Comparison of ENCODE assay signal across 9 cellular contexts in the genomic region with DNA sequence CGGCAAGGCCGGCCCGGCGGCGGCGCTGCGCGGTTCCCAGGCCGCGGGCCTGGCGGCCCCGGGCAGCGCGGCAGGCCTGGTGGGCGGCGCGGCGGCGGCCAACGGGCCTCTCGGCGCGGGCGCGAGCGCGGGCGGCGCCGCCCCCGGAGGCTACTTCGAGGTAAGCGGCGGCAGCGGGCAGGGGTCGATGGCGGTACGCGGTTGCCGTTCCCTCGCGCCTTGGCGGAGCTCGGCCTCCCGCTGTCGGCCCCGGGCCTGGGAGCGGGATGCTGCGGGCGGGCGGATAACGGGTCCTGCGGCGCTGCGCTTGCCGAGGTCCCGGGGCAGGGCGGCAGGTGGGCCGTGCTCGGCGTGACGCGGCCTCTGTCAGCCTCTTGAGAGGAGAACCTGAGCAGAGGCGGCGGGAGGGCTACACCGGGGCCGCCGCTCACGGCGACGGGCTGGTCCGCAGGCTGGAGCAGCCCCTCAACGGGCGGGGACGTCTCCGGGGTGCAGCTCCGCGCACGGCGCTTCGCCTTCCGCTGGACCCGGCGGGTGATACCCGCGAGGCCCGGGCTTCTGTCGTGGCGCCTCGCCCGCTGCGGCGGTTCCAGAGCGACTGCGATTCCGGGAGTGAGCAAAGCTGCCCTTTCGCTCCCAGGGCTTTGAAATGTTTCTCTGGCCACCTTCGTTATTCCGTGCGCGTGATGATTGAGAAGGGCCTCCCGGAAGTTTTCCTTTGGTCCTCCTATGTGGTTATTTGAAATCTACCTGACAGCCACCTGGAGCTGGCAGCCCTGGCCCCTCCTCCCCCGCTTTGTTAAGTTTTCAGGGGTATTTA. TPM values are rescaled to one million over a fixed set of nuclear protein-coding genes. Genes with fewer than 3 reads are reported as not detected.
A peak's percentile ranks its signal among the peaks of the same experiment; 100 is the strongest.
DNase-seq lines count a peak whose midpoint lies in the region; FAIRE-seq and TF ChIP-seq lines count a peak whose summit lies in the region.
"Had no signal": no experiment of that assay in that cellular context is flagged by ENCODE, and none has a peak within 500 bp of the region (broad histone marks: within the 10 kb centered on the region; RNA-seq: fewer than 3 reads in every experiment).

No MANE protein-coding gene starts in this region.

- DNase-seq in EL, result peak; percentile 32
- DNase-seq in H54 (ENCODE audit: insufficient read length, low spot score), result peak; percentile 6
- DNase-seq in NCI-H1092 treated with DMSO at 0.1 percent for 48 hours (lab: John Stamatoyannopoulos, UW), result peak; percentile 51
- peak; percentile 66 for DNase-seq in activated CD4-positive, alpha-beta memory T cell treated with anti-CD3 and anti-CD28 coated beads for 36 hours
- peak; percentile 35 to 46 (median 43) for DNase-seq in effector memory CD4-positive, alpha-beta T cell
- DNase-seq in stimulated activated CD8-positive, alpha-beta memory T cell treated with anti-CD3 and anti-CD28 coated beads, Interleukin-15, amount 100 ng/mL, for 48 hours (ENCODE audit: low read depth in 2 of 2), result peak; percentile 37 to 39
- no peak for DNase-seq in 8988T

- H3K36me3 ChIP-seq in effector memory CD4-positive, alpha-beta T cell (ENCODE audit: control insufficient read depth, insufficient read depth, low read length), result no peaks in the 10 kb centered on the region
- peaks cover 8% of the 10 kb centered on the region for H3K36me3 ChIP-seq in mesodermal cell (ENCODE audit: control insufficient read depth, insufficient read depth, low read length)

- peaks cover 18% of the 10 kb centered on the region for H3K4me1 ChIP-seq in effector memory CD4-positive, alpha-beta T cell (ENCODE audit: control insufficient read depth, insufficient read depth, low read length, poor library complexity, severe bottlenecking)
- H3K4me1 ChIP-seq in mesodermal cell (ENCODE audit: control insufficient read depth, insufficient read depth, low read length, poor library complexity, severe bottlenecking), result peaks cover 7% of the 10 kb centered on the region

- peak overlapping the region; percentile 84 for H3K27ac ChIP-seq in effector memory CD4-positive, alpha-beta T cell (ENCODE audit: insufficient read depth, low read length, poor library complexity, severe bottlenecking)
- peak overlapping the region; percentile 74 for H3K27ac ChIP-seq in mesodermal cell (ENCODE audit: low read depth, low read length, severe bottlenecking)

- POLR2A ChIA-PET in activated CD4-positive, alpha-beta memory T cell treated with anti-CD3 and anti-CD28 coated beads for 36 hours (lab: Charles Lee), result interaction anchor here (0.8 to 1.5 kb wide), 4 partner anchors 12 to 209 kb away, joined by 3 to 5 read pairs (median 3); no protein-coding TSS in a partner anchor

- 0 out of 2 replicates have a peak, but pooled peaks have one; percentile 12 for TF ChIP-seq POLR2A in H54 (IDR thresholded peaks at IDR 0.05; ENCODE audit: low read depth, low read length)

- H3K27me3 ChIP-seq in effector memory CD4-positive, alpha-beta T cell (replicated peaks; ENCODE audit: control insufficient read depth, insufficient read depth, low read length, poor library complexity, severe bottlenecking), result no peaks in the 10 kb centered on the region

- peak overlapping the region; percentile 85 for H3K4me3 Mint-ChIP-seq in activated CD4-positive, alpha-beta memory T cell treated with anti-CD3 and anti-CD28 coated beads for 36 hours

- peak overlapping the region; percentile 81 for H3K27ac Mint-ChIP-seq in activated CD4-positive, alpha-beta memory T cell treated with anti-CD3 and anti-CD28 coated beads for 36 hours

- CTCF ChIA-PET in activated CD4-positive, alpha-beta memory T cell treated with anti-CD3 and anti-CD28 coated beads for 36 hours (lab: Charles Lee), result interaction anchor here (0.9 to 1.7 kb wide), 4 partner anchors 10 to 96 kb away, joined by 3 to 5 read pairs (median 4); partner anchors contain the start of gene RNF4

- H3K36me3 Mint-ChIP-seq in activated CD4-positive, alpha-beta memory T cell treated with anti-CD3 and anti-CD28 coated beads for 36 hours, result no peaks in the 10 kb centered on the region

- no peaks in the 10 kb centered on the region for H3K27me3 Mint-ChIP-seq in activated CD4-positive, alpha-beta memory T cell treated with anti-CD3 and anti-CD28 coated beads for 36 hours

- no peaks in the 10 kb centered on the region for H3K9me3 ChIP-seq in effector memory CD4-positive, alpha-beta T cell (ENCODE audit: control insufficient read depth, low read length)
- H3K9me3 ChIP-seq in mesodermal cell (ENCODE audit: control insufficient read depth, low read length), result no peaks in the 10 kb centered on the region

- H3K4me3 ChIP-seq in effector memory CD4-positive, alpha-beta T cell (ENCODE audit: insufficient read depth, low read depth, low read length, poor library complexity, severe bottlenecking), result peak overlapping the region; percentile 79
- peak overlapping the region; percentile 85 for H3K4me3 ChIP-seq in mesodermal cell (ENCODE audit: extremely low read depth, insufficient read depth, low read length, poor library complexity, severe bottlenecking)

- intact Hi-C loops in activated CD4-positive, alpha-beta memory T cell treated with anti-CD3 and anti-CD28 coated beads for 36 hours (cut with micrococcal nuclease), result loop anchor here (2.0 to 10.0 kb wide), 4 partner anchors 55 to 426 kb away; partner anchors contain the start of genes GRK4, HAUS3, NOP14 and POLN

- no peak for FAIRE-seq in H54 (lab: Jason Lieb, UNC)
- FAIRE-seq: frontal cortex had no signal

- WGBS in mesodermal cell (ENCODE audit: insufficient coverage in 2 of 2), 2 experiments, result 0 to 1% methylated on average over 95 to 101 of the region's 103 CpGs

- no peaks in the 10 kb centered on the region for H3K9me3 Mint-ChIP-seq in activated CD4-positive, alpha-beta memory T cell treated with anti-CD3 and anti-CD28 coated beads for 36 hours

- H3K4me1 Mint-ChIP-seq in activated CD4-positive, alpha-beta memory T cell treated with anti-CD3 and anti-CD28 coated beads for 36 hours (ENCODE audit: low read depth), result peaks cover 20% of the 10 kb centered on the region

RNA-seq across cellular contexts. Expression of gene FAM193A, which starts 0.8 kb away (rescaled TPM):
- total RNA-seq in activated CD4-positive, alpha-beta memory T cell treated with anti-CD3 and anti-CD28 coated beads for 36 hours, result 10 to 100 TPM; 21.7 to 22.6 TPM
- 20.5 TPM for polyA plus RNA-seq in mesodermal cell (2013, experiment 1 of 2)
- 20.0 TPM for polyA plus RNA-seq in mesodermal cell (2013, experiment 2 of 2)
